23 cellular contexts compared by ENCODE assay signal in genomic region chr4:75909331-75909844, GRCh38. TPM values are rescaled to one million over a fixed set of nuclear protein-coding genes. Genes with fewer than 3 reads are reported as not detected.
"Had no signal": no experiment of that assay in that cellular context is flagged by ENCODE, and none has a peak within 500 bp of the region (broad histone marks: within the 10 kb centered on the region; RNA-seq: fewer than 3 reads in every experiment).

No MANE protein-coding gene starts in this region.

- H3K4me1 ChIP-seq: esophagus squamous epithelium, parathyroid adenoma, psoas muscle, right lobe of liver, testis, tibial nerve, upper lobe of right lung, vagina had no signal

- H3K9me3 ChIP-seq: psoas muscle, right lobe of liver, testis, tibial nerve, upper lobe of right lung, vagina had no signal

- H3K36me3 ChIP-seq: esophagus squamous epithelium, upper lobe of right lung, vagina had no signal

- H3K27ac Mint-ChIP-seq: naive thymus-derived CD4-positive, alpha-beta T cell; nephron progenitor cell; stimulated activated effector memory CD8-positive, alpha-beta T cell treated with anti-CD3 and anti-CD28 coated beads, Interleukin-12 subunit alpha, Interleukin-12 subunit beta, amount 100 ng/mL, for 72 hours; stimulated activated naive CD8-positive, alpha-beta T cell treated with anti-CD3 and anti-CD28 coated beads, Interleukin-15, Interleukin-2, amounts not matched to agents 100 ng/mL and 50 ng/mL, for 24 hours had no signal

- H3K4me3 ChIP-seq: esophagus squamous epithelium, lung, psoas muscle, right lobe of liver, testis, tibial nerve, upper lobe of right lung, vagina had no signal

- H3K9me3 Mint-ChIP-seq: stimulated activated effector memory CD8-positive, alpha-beta T cell treated with anti-CD3 and anti-CD28 coated beads, Interleukin-12 subunit alpha, Interleukin-12 subunit beta, amount 100 ng/mL, for 72 hours; stimulated activated naive CD8-positive, alpha-beta T cell treated with anti-CD3 and anti-CD28 coated beads, Interleukin-15, Interleukin-2, amounts not matched to agents 100 ng/mL and 50 ng/mL, for 24 hours had no signal

- H3K27ac ChIP-seq: esophagus squamous epithelium, parathyroid adenoma, psoas muscle, right lobe of liver, testis, tibial nerve, upper lobe of right lung, vagina had no signal

- DNase-seq: dermis blood vessel endothelial cell; esophagus squamous epithelium; left colon; left ventricle myocardium superior; naive thymus-derived CD4-positive, alpha-beta T cell; nephron progenitor cell; psoas muscle; retina; right lobe of liver; stimulated activated CD4-positive, alpha-beta T cell treated with anti-CD3 and anti-CD28 coated beads, Interleukin-4, amount 100 ng/mL, for 1 hour; stimulated activated CD8-positive, alpha-beta memory T cell treated with anti-CD3 and anti-CD28 coated beads, Interleukin-4, amount 100 ng/mL, for 48 hours; testis; upper lobe of right lung had no signal

- H2AFZ ChIP-seq: parathyroid adenoma had no signal

- H3K4me1 Mint-ChIP-seq: stimulated activated effector memory CD8-positive, alpha-beta T cell treated with anti-CD3 and anti-CD28 coated beads, Interleukin-12 subunit alpha, Interleukin-12 subunit beta, amount 100 ng/mL, for 72 hours had no signal

- H3K27me3 Mint-ChIP-seq: stimulated activated naive CD8-positive, alpha-beta T cell treated with anti-CD3 and anti-CD28 coated beads, Interleukin-15, Interleukin-2, amounts not matched to agents 100 ng/mL and 50 ng/mL, for 24 hours had no signal

- H3K79me2 ChIP-seq: parathyroid adenoma had no signal

- H3K27me3 ChIP-seq: esophagus squamous epithelium, right lobe of liver, testis, tibial nerve, upper lobe of right lung, vagina had no signal

- ATAC-seq: left colon; left ventricle myocardium superior; naive thymus-derived CD4-positive, alpha-beta T cell; psoas muscle; stimulated activated effector memory CD8-positive, alpha-beta T cell treated with anti-CD3 and anti-CD28 coated beads, Interleukin-12 subunit alpha, Interleukin-12 subunit beta, amount 100 ng/mL, for 72 hours; upper lobe of right lung had no signal

- H3K9ac ChIP-seq: parathyroid adenoma had no signal

- H3K4me3 Mint-ChIP-seq: naive thymus-derived CD4-positive, alpha-beta T cell; nephron progenitor cell; stimulated activated effector memory CD8-positive, alpha-beta T cell treated with anti-CD3 and anti-CD28 coated beads, Interleukin-12 subunit alpha, Interleukin-12 subunit beta, amount 100 ng/mL, for 72 hours; stimulated activated naive CD8-positive, alpha-beta T cell treated with anti-CD3 and anti-CD28 coated beads, Interleukin-15, Interleukin-2, amounts not matched to agents 100 ng/mL and 50 ng/mL, for 24 hours had no signal

RNA-seq across cellular contexts. Expression of gene PPEF2, which starts 7.1 kb away (rescaled TPM):
- total RNA-seq: dermis blood vessel endothelial cell, epithelial cell of proximal tubule, kidney epithelial cell, left colon, left ventricle myocardium superior, lung, mesenteric fat pad, omental fat pad, psoas muscle, right lobe of liver, upper lobe of right lung, vagina had no signal
- polyA plus RNA-seq: naive thymus-derived CD4-positive, alpha-beta T cell had no signal
